ENCODE assay signal across 12 cellular contexts in genomic region chr12:2998789-2999264, GRCh38. TPM values are rescaled to one million over a fixed set of nuclear protein-coding genes. Genes with fewer than 3 reads are reported as not detected.
A peak's percentile ranks its signal among the peaks of the same experiment; 100 is the strongest.
DNase-seq lines count a peak whose midpoint lies in the region; TF ChIP-seq lines count a peak whose summit lies in the region.
"Had no signal": no experiment of that assay in that cellular context is flagged by ENCODE, and none has a peak within 500 bp of the region (broad histone marks: within the 10 kb centered on the region; RNA-seq: fewer than 3 reads in every experiment).

No MANE protein-coding gene starts in this region.

- DNase-seq in ACHN, result peak; percentile 57
- peak; percentile 77 to 85 for DNase-seq in NCI-H526 (lab: John Stamatoyannopoulos, UW)
- DNase-seq in epithelial cell of esophagus (ENCODE audit: low read depth), result peak; percentile 54
- peak; percentile 98 for DNase-seq in myocyte (ENCODE audit: low read depth)
- no peak for DNase-seq in activated CD4-positive, CD25-positive, alpha-beta regulatory T cell (lab: John Stamatoyannopoulos, UW)
- no peak for DNase-seq in stimulated activated CD4-positive, alpha-beta T cell treated with anti-CD3 and anti-CD28 coated beads, Interleukin-15, amount 100 ng/mL, for 24 hours
- no peak for DNase-seq in stimulated activated CD8-positive, alpha-beta memory T cell treated with anti-CD3 and anti-CD28 coated beads, Interleukin-4, amount 100 ng/mL, for 48 hours
- no peak for DNase-seq in activated CD8-positive, alpha-beta memory T cell treated with anti-CD3 and anti-CD28 coated beads, Interleukin-2, amount 50 U/mL, for 48 hours
- DNase-seq: activated naive CD4-positive, alpha-beta T cell treated with anti-CD3 and anti-CD28 coated beads, Interleukin-2, amount 10 ng/mL, durations not matched to agents 7 days and 5 days; NCI-H1092; trophoblast cell had no signal

- no peak overlapping the region for H3K4me3 ChIP-seq in epithelial cell of esophagus (ENCODE audit: low read length)
- H3K4me3 ChIP-seq: skin epidermis had no signal

- TF ChIP-seq CTCF in epithelial cell of esophagus (IDR thresholded peaks at IDR 0.05; ENCODE audit: insufficient read depth, low read depth, low read length, missing control alignments), result no peak

- in situ Hi-C loops in ACHN (cut with HindIII; ENCODE audit: low pct_ligation_motif_present, low pct_unique_long_range_greater_than_20kb, low sequenced_read_pairs), result no loop called here

RNA-seq across cellular contexts. Expression of gene TEAD4, which starts 39.6 kb away (rescaled TPM):
- 328 and 451 TPM in 2 replicates for total RNA-seq in myocyte
- polyA plus RNA-seq in myocyte (2012), result 132 TPM

Comparison
In these comparisons a context has a peak if more than half of its experiments do, and no peak if none do; other contexts are left out.
1. DNase-seq: peak in ACHN (single experiment), NCI-H526 (2 of 2), epithelial cell of esophagus (single experiment) and myocyte (single experiment); none in activated CD4-positive, CD25-positive, alpha-beta regulatory T cell (0 of 4), stimulated activated CD4-positive, alpha-beta T cell treated with anti-CD3 and anti-CD28 coated beads, Interleukin-15, amount 100 ng/mL, for 24 hours (single experiment), stimulated activated CD8-positive, alpha-beta memory T cell treated with anti-CD3 and anti-CD28 coated beads, Interleukin-4, amount 100 ng/mL, for 48 hours (single experiment) and activated CD8-positive, alpha-beta memory T cell treated with anti-CD3 and anti-CD28 coated beads, Interleukin-2, amount 50 U/mL, for 48 hours (single experiment).